In the genomic region with DNA sequence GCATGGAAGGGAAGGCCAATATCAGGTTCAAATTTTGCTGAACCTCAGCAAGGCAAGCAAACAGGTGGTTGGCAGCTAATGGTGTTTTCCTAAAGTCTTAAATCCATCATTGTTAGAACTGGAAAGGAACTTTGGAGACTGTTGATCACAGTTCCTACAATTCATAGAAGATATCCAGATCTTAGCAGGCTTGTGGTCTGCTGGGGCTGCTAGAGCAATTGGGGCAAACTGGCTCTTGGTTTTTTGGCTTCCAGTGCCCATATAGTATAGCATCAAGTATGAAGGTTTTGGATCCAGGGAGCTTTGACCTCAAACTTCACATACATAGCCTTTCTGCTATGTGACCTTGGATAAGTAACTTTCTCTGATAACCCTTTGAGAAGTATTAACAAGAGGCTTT, we compare ENCODE assay signal across 33 cellular contexts.
"Had no signal": no experiment of that assay in that cellular context is flagged by ENCODE, and none has a peak within 500 bp of the region (broad histone marks: within the 10 kb centered on the region; RNA-seq: fewer than 3 reads in every experiment).

No MANE protein-coding gene starts in this region.

- H3K4me3 ChIP-seq: MG63 had no signal

- DNase-seq: Karpas-422, MG63, MM.1S, MV-4-11, NCI-H1048, NCI-H1092, NCI-H1092 treated with DMSO at 0.1 percent for 48 hours, NCI-H1105, NCI-H1105 treated with DMSO at 0.1 percent for 48 hours, NCI-H1417, NCI-H1417 treated with DMSO at 0.1 percent for 48 hours, NCI-H1436, NCI-H1436 treated with DMSO at 0.1 percent for 48 hours, NCI-H146, NCI-H1694, NCI-H1694 treated with DMSO at 0.1 percent for 48 hours, NCI-H187, NCI-H187 treated with DMSO at 0.1 percent for 48 hours, NCI-H1930, NCI-H2029, NCI-H2029 treated with DMSO at 0.1 percent for 48 hours, NCI-H2081, NCI-H2081 treated with DMSO at 0.1 percent for 48 hours, NCI-H2107, NCI-H2171, NCI-H2171 treated with DMSO at 0.1 percent for 48 hours, NCI-H2227 treated with DMSO at 0.1 percent for 48 hours, NCI-H226, NCI-H345, NCI-H446, NCI-H446 treated with DMSO at 0.1 percent for 48 hours, NCI-H510A, NCI-H510A treated with DMSO at 0.1 percent for 48 hours had no signal

- H3K27me3 ChIP-seq: MG63 had no signal

- H3K9me3 ChIP-seq: MG63 had no signal

- H3K36me3 ChIP-seq: MG63 had no signal
